8 cellular contexts compared by ENCODE assay signal in genomic region chr11:62840712-62841360, GRCh38. TPM values are rescaled to one million over a fixed set of nuclear protein-coding genes. Genes with fewer than 3 reads are reported as not detected.
DNase-seq lines count a peak whose midpoint lies in the region; ATAC-seq and TF ChIP-seq lines count a peak whose summit lies in the region.
"Not testable (repeated sequence)": the region's sequence is repeated elsewhere in the genome, so short reads cannot be mapped to it uniquely, and the experiment has no call there.

No MANE protein-coding gene starts in this region.

- not testable (repeated sequence) for TF ChIP-seq RAD21 in liver (IDR thresholded peaks at IDR 0.05)

- not testable (repeated sequence) for H3K4me3 Mint-ChIP-seq in effector memory CD8-positive, alpha-beta T cell

- peaks cover 14 to 17% of the 10 kb centered on the region in 2 donors for H3K4me1 Mint-ChIP-seq in effector memory CD8-positive, alpha-beta T cell (ENCODE audit: low read depth in 2 of 2)

- POLR2A ChIA-PET in RWPE1 (lab: Yijun Ruan, JAX; ENCODE audit: low non-redundant PET) = interaction anchor here (0.6 to 2.5 kb wide), 15 partner anchors 9 to 177 kb away, joined by 3 to 20 read pairs (median 4); partner anchors contain the start of genes SLC3A2, TAF6L, TMEM179B and ZBTB3

- H3K9me3 Mint-ChIP-seq in effector memory CD8-positive, alpha-beta T cell = not testable (repeated sequence)

- peak overlapping the region; percentile 93 for H3K4me3 ChIP-seq in MG63
- H3K4me3 ChIP-seq in liver (ENCODE audit: low read depth in 1 of 3, low read length in 3 of 3) = peak overlapping the region; percentile 10 to 49 (median 42)
- H3K4me3 ChIP-seq in spleen = peak overlapping the region; percentile 76 to 99 (median 94)
- H3K4me3 ChIP-seq in aorta (ENCODE audit: low read length in 2 of 2) = not testable (repeated sequence)

- not testable (repeated sequence) for H3K27me3 Mint-ChIP-seq in effector memory CD8-positive, alpha-beta T cell

- TF ChIP-seq POLR2A in spleen (IDR thresholded peaks at IDR 0.05) = not testable (repeated sequence)

- peak; percentile 91 for DNase-seq in MG63
- DNase-seq in RWPE1 (ENCODE audit: low spot score) = peak; percentile 44
- DNase-seq in activated T-cell treated with anti-CD3 and anti-CD28 coated beads for 48 hours (ENCODE audit: low read depth) = peak; percentile 77
- DNase-seq in effector memory CD8-positive, alpha-beta T cell = peak; percentile 77 to 81 (median 81)
- peak; percentile 91 for DNase-seq in spleen
- DNase-seq in aorta = peak; percentile 83 to 89

- H3K36me3 Mint-ChIP-seq in effector memory CD8-positive, alpha-beta T cell (ENCODE audit: insufficient read depth) = peaks cover 16% of the 10 kb centered on the region

- H3K36me3 ChIP-seq in MG63 (peaks cover 14% of the 10 kb centered on the region), spleen (peaks cover 0 to 22% (median 6%) of the 10 kb centered on the region in 6 donors)
- H3K36me3 ChIP-seq in liver (ENCODE audit: control insufficient read depth in 4 of 4, insufficient read depth in 3 of 4, low read depth in 1 of 4, low read length in 3 of 4); aorta (ENCODE audit: control insufficient read depth in 1 of 2, insufficient read depth in 2 of 2, low read length in 1 of 2): not testable (repeated sequence)

- H3K27ac ChIP-seq in RWPE1 = peak overlapping the region; percentile 100
- H3K27ac ChIP-seq in liver (ENCODE audit: low read depth in 1 of 2, low read length in 2 of 2) = peak overlapping the region; percentile 99
- peak overlapping the region; percentile 97 to 100 (median 98) for H3K27ac ChIP-seq in spleen
- peak overlapping the region; percentile 76 to 99 for H3K27ac ChIP-seq in aorta (ENCODE audit: low read depth in 1 of 2, low read length in 2 of 2)

- ATAC-seq in GM18511 (IDR thresholded peaks at IDR 0.05; ENCODE audit: unreplicated experiment) (peak; percentile 2), aorta (ENCODE audit: low FRiP score) (peak; percentile 55)
- ATAC-seq in effector memory CD8-positive, alpha-beta T cell (replicated peaks) = peak; percentile 37

- H3K4me1 ChIP-seq in liver (ENCODE audit: control insufficient read depth in 4 of 4, insufficient read depth in 4 of 4, low read length in 3 of 4) (peaks cover 0 to 27% (median 20%) of the 10 kb centered on the region in 4 donors), spleen (peaks cover 17 to 58% (median 40%) of the 10 kb centered on the region in 6 donors)
- not testable (repeated sequence) for H3K4me1 ChIP-seq in aorta (ENCODE audit: control insufficient read depth in 1 of 2, insufficient read depth in 2 of 2, low read length in 2 of 2)

- not testable (repeated sequence) for TF ChIP-seq CTCF in RWPE1 (conservative IDR thresholded peaks at IDR 0.05; ENCODE audit: low read depth); liver (IDR thresholded peaks at IDR 0.05; ENCODE audit: low read depth, low read length, missing input control); spleen (IDR thresholded peaks at IDR 0.05 in 8 of 11, conservative IDR thresholded peaks at IDR 0.05 in 3 of 11)

- peak overlapping the region; percentile 67 to 97 for H3K9ac ChIP-seq in liver (ENCODE audit: low read depth in 1 of 2, low read length in 2 of 2)

- CTCF ChIA-PET in RWPE1 (lab: Yijun Ruan, JAX) = interaction anchor here (1.2 kb wide), 1 partner anchor 54 kb away, joined by 4 read pairs; no protein-coding TSS in a partner anchor

- intact Hi-C loops in spleen (cut with DNase I; ENCODE audit: low total_unique reads) = not testable (repeated sequence)
- intact Hi-C loops in aorta (cut with DNase I) = loop anchor here in 1 of 2 donors (1.0 kb wide), 1 partner anchor 39 kb away; the partner anchor contains the start of gene SLC3A2

- not testable (repeated sequence) for H3K9me3 ChIP-seq in MG63; liver (ENCODE audit: control insufficient read depth in 4 of 4, low read length in 3 of 4); spleen; aorta (ENCODE audit: control insufficient read depth, low read length)

- under 1% methylated on average over 41 of the region's 41 CpGs for WGBS in liver
- WGBS in spleen, 5 donors = 0 to 1% (median 1%) methylated on average over 35 to 41 of the region's 41 CpGs
- 1% methylated on average over 41 of the region's 41 CpGs for WGBS in aorta, 2 donors

- not testable (repeated sequence) for H3K27ac Mint-ChIP-seq in effector memory CD8-positive, alpha-beta T cell

- not testable (repeated sequence) for H3K27me3 ChIP-seq in MG63; liver (ENCODE audit: control insufficient read depth in 4 of 4, insufficient read depth in 4 of 4, low read length in 3 of 4); spleen (replicated peaks in 1 of 7); aorta (ENCODE audit: control insufficient read depth in 1 of 2, insufficient read depth in 2 of 2, low read length in 1 of 2)

RNA-seq across cellular contexts. Expression of gene WDR74, which starts 1.4 kb away (rescaled TPM):
- 135 and 139 TPM in 2 replicates for total RNA-seq in MG63 (2014; rRNA removed; shearing (Covaris generic); ENCODE audit: low replicate concordance)
- total RNA-seq in liver (10 to 100 TPM; 17.1 to 21.5 TPM), spleen (10 to 100 TPM; 29.0 to 62.2 (median 46.4) TPM), aorta (10 to 100 TPM; 35.4 to 42.9 TPM)
- polyA plus RNA-seq in liver (10 to 100 TPM; 19.6 to 22.5 TPM), spleen (10 to 100 TPM; 56.0 to 66.2 (median 60.1) TPM), aorta (10 to 100 TPM; 13.5 to 53.9 TPM)

RNA-seq across cellular contexts. Expression of gene TEX54, which starts 8.2 kb away (rescaled TPM):
- total RNA-seq in MG63 (2014; rRNA removed; shearing (Covaris generic); ENCODE audit: low replicate concordance) = not detected in 2 replicates
- total RNA-seq in liver (not detected), spleen (not detected), aorta (not detected)
- polyA plus RNA-seq in liver (1 to 10 TPM in 1 of 2 donors, not detected in 1; 1.6 TPM), spleen (not detected), aorta (1 to 10 TPM in 1 of 2 donors, not detected in 1; 5.5 TPM)

RNA-seq across cellular contexts. Expression of gene STX5, which starts 9.0 kb away (rescaled TPM):
- total RNA-seq in MG63 (2014; rRNA removed; shearing (Covaris generic); ENCODE audit: low replicate concordance) = 28.0 and 42.3 TPM in 2 replicates
- total RNA-seq in liver (10 to 100 TPM; 22.4 to 34.1 TPM), spleen (10 to 100 TPM; 40.5 to 50.7 (median 43.7) TPM), aorta (10 to 100 TPM; 42.6 to 46.4 TPM)
- polyA plus RNA-seq in liver (10 to 100 TPM; 13.6 to 29.8 TPM), spleen (10 to 100 TPM; 20.9 to 27.0 (median 23.5) TPM), aorta (10 to 100 TPM; 19.2 to 44.0 TPM)

RNA-seq across cellular contexts. Expression of gene NXF1, which starts 35.6 kb away (rescaled TPM):
- total RNA-seq in MG63 (2014; rRNA removed; shearing (Covaris generic); ENCODE audit: low replicate concordance) = 5.4 and 15.6 TPM in 2 replicates
- total RNA-seq in liver (10 to 100 TPM; 17.3 to 38.3 TPM), spleen (100 to 1,000 TPM in 4 of 7 donors, 10 to 100 TPM in 3; 87.7 to 125 (median 118) TPM), aorta (10 to 100 TPM; 82.4 to 99.9 TPM)
- polyA plus RNA-seq in liver (10 to 100 TPM; 30.3 to 35.1 TPM), spleen (100 to 1,000 TPM in 2 of 3 donors, 10 to 100 TPM in 1; 83.1 to 271 (median 194) TPM), aorta (100 to 1,000 TPM in 1 of 2 donors, 10 to 100 TPM in 1; 26.8 to 455 TPM)

RNA-seq across cellular contexts. Expression of gene SLC3A2, which starts 39.9 kb away (rescaled TPM):
- total RNA-seq in MG63 (2014; rRNA removed; shearing (Covaris generic); ENCODE audit: low replicate concordance) = 545 and 579 TPM in 2 replicates
- total RNA-seq in liver = 10 to 100 TPM; 48.1 to 59.5 TPM
- 10 to 100 TPM; 34.3 to 53.9 TPM for polyA plus RNA-seq in liver
- total RNA-seq in spleen = 100 to 1,000 TPM; 102 to 138 (median 114) TPM
- polyA plus RNA-seq in spleen = 10 to 100 TPM; 48.7 to 58.4 (median 52.8) TPM
- 100 to 1,000 TPM in 1 of 2 donors, 10 to 100 TPM in 1; 98.6 to 107 TPM for total RNA-seq in aorta
- polyA plus RNA-seq in aorta = 10 to 100 TPM; 31.8 to 74.8 TPM

Comparison
In these comparisons a context has a peak if more than half of its experiments do, and no peak if none do; other contexts are left out.
1. ATAC-seq: peak in every context shown above with its lines; median percentile 55 in aorta; 37 in effector memory CD8-positive, alpha-beta T cell; 2 in GM18511.